Comparison of ENCODE assay signal across 36 cellular contexts in genomic region chr1:71630073-71630472, GRCh38.
"Had no signal": no experiment of that assay in that cellular context is flagged by ENCODE, and none has a peak within 500 bp of the region (broad histone marks: within the 10 kb centered on the region; RNA-seq: fewer than 3 reads in every experiment).

No MANE protein-coding gene starts in this region.

- H3K36me3 Mint-ChIP-seq: activated naive CD4-positive, alpha-beta T cell treated with anti-CD3 and anti-CD28 coated beads, Interleukin-2, amount 10 ng/mL, durations not matched to agents 7 days and 5 days; activated naive CD4-positive, alpha-beta T cell treated with anti-CD3 and anti-CD28 coated beads, Interleukin-2, amount 50 U/mL, for 24 hours; activated naive CD4-positive, alpha-beta T cell treated with anti-CD3 and anti-CD28 coated beads, Interleukin-2, amount 50 U/mL, for 72 hours; activated naive CD8-positive, alpha-beta T cell; activated naive CD8-positive, alpha-beta T cell treated with anti-CD3 and anti-CD28 coated beads for 36 hours; activated naive CD8-positive, alpha-beta T cell treated with anti-CD3 and anti-CD28 coated beads, Interleukin-2, amount 10 ng/mL, durations not matched to agents 7 days and 5 days; brain had no signal

- ATAC-seq: activated naive CD4-positive, alpha-beta T cell treated with anti-CD3 and anti-CD28 coated beads, Interleukin-2, amount 50 U/mL, for 72 hours; activated naive CD8-positive, alpha-beta T cell treated with anti-CD3 and anti-CD28 coated beads, Interleukin-2, amount 50 U/mL, for 24 hours; activated T-cell treated with anti-CD3 and anti-CD28 coated beads, Interleukin-2, amount 50 U/mL, for 72 hours; activated T-helper 17 cell treated with anti-CD3 and anti-CD28 coated beads, Interleukin-2, amount 50 U/mL, for 72 hours; body of pancreas had no signal

- H3K36me3 ChIP-seq: adrenal gland, ascending aorta, brain microvascular endothelial cell, breast epithelium, cardiac muscle cell, colonic mucosa had no signal

- H3K27ac Mint-ChIP-seq: activated naive CD4-positive, alpha-beta T cell treated with anti-CD3 and anti-CD28 coated beads for 36 hours; activated naive CD4-positive, alpha-beta T cell treated with anti-CD3 and anti-CD28 coated beads, Interleukin-2, amount 10 ng/mL, durations not matched to agents 7 days and 5 days; activated naive CD4-positive, alpha-beta T cell treated with anti-CD3 and anti-CD28 coated beads, Interleukin-2, amount 50 U/mL, for 24 hours; activated naive CD4-positive, alpha-beta T cell treated with anti-CD3 and anti-CD28 coated beads, Interleukin-2, amount 50 U/mL, for 72 hours; activated naive CD8-positive, alpha-beta T cell; activated naive CD8-positive, alpha-beta T cell treated with anti-CD3 and anti-CD28 coated beads for 36 hours; activated naive CD8-positive, alpha-beta T cell treated with anti-CD3 and anti-CD28 coated beads, Interleukin-2, amount 10 ng/mL, durations not matched to agents 7 days and 5 days; activated naive CD8-positive, alpha-beta T cell treated with anti-CD3 and anti-CD28 coated beads, Interleukin-2, amount 50 U/mL, for 24 hours; activated T-cell treated with anti-CD3 and anti-CD28 coated beads, Interleukin-2, amount 50 U/mL, for 72 hours; activated T-helper 1 cell treated with anti-CD3 and anti-CD28 coated beads, Interleukin-12 subunit alpha, Interleukin-12 subunit beta, Interleukin-2, Interleukin-4 antibody, amounts not matched to agents 30 ng/mL and 10 ng/mL and 1 ng/mL, durations not matched to agents 14 hours and 24 hours and 36 hours; activated T-helper 17 cell treated with anti-CD3 and anti-CD28 coated beads, Interleukin-2, amount 50 U/mL, for 72 hours; activated T-helper 2 cell treated with anti-CD3 and anti-CD28 coated beads, Interferon-gamma antibody, Interleukin-2, Interleukin-4, amounts not matched to agents 10 μg/mL and 5 μg/mL and 100 μg/mL, durations not matched to agents 14 hours and 24 hours and 36 hours had no signal

- H3K4me3 ChIP-seq: adrenal gland, ascending aorta, body of pancreas, breast epithelium, cardiac muscle cell, colonic mucosa had no signal

- H3K9me3 ChIP-seq: adrenal gland, body of pancreas, colonic mucosa had no signal

- H3K4me1 ChIP-seq: adrenal gland, ascending aorta, body of pancreas, breast epithelium, colonic mucosa had no signal

- DNase-seq: activated effector memory CD4-positive, alpha-beta T cell treated with anti-CD3 and anti-CD28 coated beads, Interleukin-2, amount 50 U/mL, for 16 hours; activated effector memory CD4-positive, alpha-beta T cell treated with Interleukin-2 at 50 U/mL for 16 hours; activated gamma-delta T cell; activated gamma-delta T cell treated with Interleukin-2 at 50 U/mL for 16 hours; activated naive CD4-positive, alpha-beta T cell; activated naive CD4-positive, alpha-beta T cell treated with anti-CD3 and anti-CD28 coated beads for 36 hours; activated naive CD4-positive, alpha-beta T cell treated with anti-CD3 and anti-CD28 coated beads, Interleukin-2, amount 10 ng/mL, durations not matched to agents 7 days and 5 days; activated naive CD4-positive, alpha-beta T cell treated with anti-CD3 and anti-CD28 coated beads, Interleukin-2, amount 50 U/mL, for 16 hours; activated naive CD4-positive, alpha-beta T cell treated with Interleukin-2 at 50 U/mL for 16 hours; activated naive CD8-positive, alpha-beta T cell treated with anti-CD3 and anti-CD28 coated beads for 36 hours; activated naive CD8-positive, alpha-beta T cell treated with anti-CD3 and anti-CD28 coated beads, Interleukin-2, amount 10 ng/mL, durations not matched to agents 7 days and 5 days; activated naive CD8-positive, alpha-beta T cell treated with anti-CD3 and anti-CD28 coated beads, Interleukin-2, amount 50 U/mL, for 24 hours; activated T-cell treated with anti-CD3 and anti-CD28 coated beads, Interleukin-2, amount 50 U/mL, for 48 hours; activated T-cell treated with anti-CD3 and anti-CD28 coated beads, Interleukin-2, amount 50 U/mL, for 72 hours; adrenal gland; amniotic stem cell; amygdala; anterior cingulate cortex; aorta; body of pancreas; brain microvascular endothelial cell; caudate nucleus; central memory CD4-positive, alpha-beta T cell; cerebellar nuclear complex; colonic mucosa had no signal

- H3K27me3 Mint-ChIP-seq: activated naive CD4-positive, alpha-beta T cell treated with anti-CD3 and anti-CD28 coated beads, Interleukin-2, amount 10 ng/mL, durations not matched to agents 7 days and 5 days; activated naive CD4-positive, alpha-beta T cell treated with anti-CD3 and anti-CD28 coated beads, Interleukin-2, amount 50 U/mL, for 24 hours; activated naive CD8-positive, alpha-beta T cell; activated naive CD8-positive, alpha-beta T cell treated with anti-CD3 and anti-CD28 coated beads for 36 hours; activated naive CD8-positive, alpha-beta T cell treated with anti-CD3 and anti-CD28 coated beads, Interleukin-2, amount 10 ng/mL, durations not matched to agents 7 days and 5 days; activated naive CD8-positive, alpha-beta T cell treated with anti-CD3 and anti-CD28 coated beads, Interleukin-2, amount 50 U/mL, for 24 hours; activated T-helper 17 cell treated with anti-CD3 and anti-CD28 coated beads, Interleukin-2, amount 50 U/mL, for 72 hours; central memory CD8-positive, alpha-beta T cell had no signal

- H3K9me3 Mint-ChIP-seq: activated naive CD4-positive, alpha-beta T cell treated with anti-CD3 and anti-CD28 coated beads, Interleukin-2, amount 10 ng/mL, durations not matched to agents 7 days and 5 days; activated naive CD8-positive, alpha-beta T cell treated with anti-CD3 and anti-CD28 coated beads for 36 hours; activated T-helper 1 cell treated with anti-CD3 and anti-CD28 coated beads, Interleukin-12 subunit alpha, Interleukin-12 subunit beta, Interleukin-2, Interleukin-4 antibody, amounts not matched to agents 30 ng/mL and 10 ng/mL and 1 ng/mL, durations not matched to agents 14 hours and 24 hours and 36 hours; activated T-helper 17 cell treated with anti-CD3 and anti-CD28 coated beads, Interleukin-2, amount 50 U/mL, for 72 hours; activated T-helper 2 cell treated with anti-CD3 and anti-CD28 coated beads, Interferon-gamma antibody, Interleukin-2, Interleukin-4, amounts not matched to agents 10 μg/mL and 5 μg/mL and 100 μg/mL, durations not matched to agents 14 hours and 24 hours and 36 hours had no signal

- H3K27ac ChIP-seq: adrenal gland, ascending aorta, body of pancreas, brain microvascular endothelial cell, breast epithelium, cardiac muscle cell, colonic mucosa had no signal

- H3K27me3 ChIP-seq: adrenal gland, ascending aorta, body of pancreas, brain microvascular endothelial cell, breast epithelium, cardiac muscle cell, colonic mucosa had no signal

- H3K4me1 Mint-ChIP-seq: activated naive CD4-positive, alpha-beta T cell treated with anti-CD3 and anti-CD28 coated beads, Interleukin-2, amount 10 ng/mL, durations not matched to agents 7 days and 5 days; activated naive CD4-positive, alpha-beta T cell treated with anti-CD3 and anti-CD28 coated beads, Interleukin-2, amount 50 U/mL, for 24 hours; activated naive CD8-positive, alpha-beta T cell treated with anti-CD3 and anti-CD28 coated beads for 36 hours; activated naive CD8-positive, alpha-beta T cell treated with anti-CD3 and anti-CD28 coated beads, Interleukin-2, amount 10 ng/mL, durations not matched to agents 7 days and 5 days; activated naive CD8-positive, alpha-beta T cell treated with anti-CD3 and anti-CD28 coated beads, Interleukin-2, amount 50 U/mL, for 24 hours; activated T-helper 17 cell treated with anti-CD3 and anti-CD28 coated beads, Interleukin-2, amount 50 U/mL, for 72 hours; brain; central memory CD8-positive, alpha-beta T cell had no signal

- H3K4me3 Mint-ChIP-seq: activated naive CD4-positive, alpha-beta T cell treated with anti-CD3 and anti-CD28 coated beads for 36 hours; activated naive CD4-positive, alpha-beta T cell treated with anti-CD3 and anti-CD28 coated beads, Interleukin-2, amount 10 ng/mL, durations not matched to agents 7 days and 5 days; activated naive CD4-positive, alpha-beta T cell treated with anti-CD3 and anti-CD28 coated beads, Interleukin-2, amount 50 U/mL, for 24 hours; activated naive CD8-positive, alpha-beta T cell; activated naive CD8-positive, alpha-beta T cell treated with anti-CD3 and anti-CD28 coated beads for 36 hours; activated naive CD8-positive, alpha-beta T cell treated with anti-CD3 and anti-CD28 coated beads, Interleukin-2, amount 10 ng/mL, durations not matched to agents 7 days and 5 days; activated naive CD8-positive, alpha-beta T cell treated with anti-CD3 and anti-CD28 coated beads, Interleukin-2, amount 50 U/mL, for 24 hours; activated T-cell treated with anti-CD3 and anti-CD28 coated beads, Interleukin-2, amount 50 U/mL, for 72 hours; activated T-helper 1 cell treated with anti-CD3 and anti-CD28 coated beads, Interleukin-12 subunit alpha, Interleukin-12 subunit beta, Interleukin-2, Interleukin-4 antibody, amounts not matched to agents 30 ng/mL and 10 ng/mL and 1 ng/mL, durations not matched to agents 14 hours and 24 hours and 36 hours; activated T-helper 17 cell treated with anti-CD3 and anti-CD28 coated beads, Interleukin-2, amount 50 U/mL, for 72 hours; brain; central memory CD8-positive, alpha-beta T cell had no signal
